ENCODE assay signal across 1 cellular context in the genomic region with DNA sequence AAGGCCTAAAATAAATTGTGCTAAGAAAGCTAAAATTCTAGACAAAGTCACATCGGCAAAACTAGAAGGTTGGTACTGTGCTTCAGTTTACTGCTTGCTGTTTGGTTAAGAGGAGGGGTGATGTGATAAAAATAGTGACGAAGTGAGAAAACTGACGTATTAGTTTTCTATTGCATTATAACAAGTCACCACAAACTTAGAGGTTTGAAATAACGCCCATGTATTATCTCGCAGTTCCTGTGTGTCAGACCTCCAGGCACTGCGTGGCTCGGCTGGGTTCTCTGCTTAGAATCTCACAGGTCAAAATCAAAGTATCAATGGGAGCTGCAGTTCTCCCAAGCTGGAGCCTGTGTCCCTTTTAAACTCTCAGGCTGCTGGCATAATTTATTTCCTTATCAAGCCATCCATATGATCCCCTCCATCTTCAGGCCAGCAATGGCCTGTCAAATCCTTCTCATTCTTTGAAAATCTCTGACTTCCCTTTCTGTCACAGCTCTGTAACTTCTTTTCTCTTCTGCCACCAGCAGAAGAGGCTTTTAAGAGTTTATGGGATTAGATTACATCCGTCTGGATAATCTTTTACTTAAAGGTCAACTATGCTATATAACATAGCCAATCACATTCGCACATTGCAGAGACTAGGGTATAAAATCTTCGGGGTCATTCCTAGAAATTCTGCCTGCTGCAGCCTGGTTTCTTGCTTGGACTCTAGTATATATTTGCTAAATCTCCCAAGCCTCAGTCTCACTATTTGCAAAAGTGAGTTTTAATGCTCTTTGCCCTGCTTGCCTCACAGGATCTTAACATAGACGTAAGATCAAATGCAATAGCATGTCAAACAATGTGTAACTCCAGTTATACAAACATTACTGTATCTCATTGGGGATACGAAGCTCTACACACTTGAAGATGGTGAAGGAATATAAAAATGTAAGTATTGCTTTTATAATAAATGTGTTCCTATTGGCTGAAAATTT.
TF ChIP-seq lines count a peak whose summit lies in the region.

No MANE protein-coding gene starts in this region.

TF ChIP-seq in HEK293, 187 proteins besides CTCF, POLR2A, EP300 and RAD21 (continued from another document):
- TF ChIP-seq, protein P1, sequence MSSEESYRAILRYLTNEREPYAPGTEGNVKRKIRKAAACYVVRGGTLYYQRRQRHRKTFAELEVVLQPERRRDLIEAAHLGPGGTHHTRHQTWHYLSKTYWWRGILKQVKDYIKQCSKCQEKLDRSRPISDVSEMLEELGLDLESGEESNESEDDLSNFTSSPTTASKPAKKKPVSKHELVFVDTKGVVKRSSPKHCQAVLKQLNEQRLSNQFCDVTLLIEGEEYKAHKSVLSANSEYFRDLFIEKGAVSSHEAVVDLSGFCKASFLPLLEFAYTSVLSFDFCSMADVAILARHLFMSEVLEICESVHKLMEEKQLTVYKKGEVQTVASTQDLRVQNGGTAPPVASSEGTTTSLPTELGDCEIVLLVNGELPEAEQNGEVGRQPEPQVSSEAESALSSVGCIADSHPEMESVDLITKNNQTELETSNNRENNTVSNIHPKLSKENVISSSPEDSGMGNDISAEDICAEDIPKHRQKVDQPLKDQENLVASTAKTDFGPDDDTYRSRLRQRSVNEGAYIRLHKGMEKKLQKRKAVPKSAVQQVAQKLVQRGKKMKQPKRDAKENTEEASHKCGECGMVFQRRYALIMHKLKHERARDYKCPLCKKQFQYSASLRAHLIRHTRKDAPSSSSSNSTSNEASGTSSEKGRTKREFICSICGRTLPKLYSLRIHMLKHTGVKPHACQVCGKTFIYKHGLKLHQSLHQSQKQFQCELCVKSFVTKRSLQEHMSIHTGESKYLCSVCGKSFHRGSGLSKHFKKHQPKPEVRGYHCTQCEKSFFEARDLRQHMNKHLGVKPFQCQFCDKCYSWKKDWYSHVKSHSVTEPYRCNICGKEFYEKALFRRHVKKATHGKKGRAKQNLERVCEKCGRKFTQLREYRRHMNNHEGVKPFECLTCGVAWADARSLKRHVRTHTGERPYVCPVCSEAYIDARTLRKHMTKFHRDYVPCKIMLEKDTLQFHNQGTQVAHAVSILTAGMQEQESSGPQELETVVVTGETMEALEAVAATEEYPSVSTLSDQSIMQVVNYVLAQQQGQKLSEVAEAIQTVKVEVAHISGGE (tag by site-specific recombination; conservative IDR thresholded peaks at IDR 0.05; ENCODE audit: low read depth), result no peak
